In the genomic region with DNA sequence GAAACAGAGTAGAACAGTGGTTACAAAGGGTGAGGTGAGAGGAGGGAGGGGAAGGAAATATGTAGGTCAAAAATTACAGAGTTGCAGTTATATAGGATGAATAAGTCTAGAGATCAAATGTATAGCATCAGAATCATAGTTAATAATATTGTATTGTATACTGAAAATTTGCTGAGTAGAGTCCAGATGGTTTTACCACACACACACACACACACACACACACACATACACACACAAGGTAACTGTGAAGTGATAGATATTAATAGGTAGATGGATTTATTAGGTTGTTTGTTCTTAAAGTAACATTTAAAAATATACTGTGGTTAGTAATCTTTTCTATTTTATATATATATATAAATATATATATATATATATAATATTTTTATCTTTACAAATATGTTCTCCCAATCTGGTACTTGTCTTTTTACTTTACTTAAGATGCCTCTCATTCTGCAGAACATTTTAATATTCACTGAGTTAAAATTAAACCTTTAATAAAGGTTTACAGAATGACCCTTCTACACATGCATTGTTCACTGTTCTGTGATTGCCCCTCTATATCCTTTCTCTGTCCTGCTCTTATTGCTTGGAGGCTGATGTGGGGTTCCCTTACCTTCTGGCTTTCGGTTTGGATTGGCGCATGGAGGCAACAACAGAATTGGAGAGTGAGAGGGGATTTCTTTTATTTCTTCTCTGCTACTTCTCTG, we compare ENCODE assay signal across 1 cellular context.
TF ChIP-seq lines count a peak whose summit lies in the region.

No MANE protein-coding gene starts in this region.

TF ChIP-seq in WTC11, 78 proteins besides CTCF, POLR2A, EP300 and RAD21 (continued from another document):
- TF ChIP-seq, protein P1, sequence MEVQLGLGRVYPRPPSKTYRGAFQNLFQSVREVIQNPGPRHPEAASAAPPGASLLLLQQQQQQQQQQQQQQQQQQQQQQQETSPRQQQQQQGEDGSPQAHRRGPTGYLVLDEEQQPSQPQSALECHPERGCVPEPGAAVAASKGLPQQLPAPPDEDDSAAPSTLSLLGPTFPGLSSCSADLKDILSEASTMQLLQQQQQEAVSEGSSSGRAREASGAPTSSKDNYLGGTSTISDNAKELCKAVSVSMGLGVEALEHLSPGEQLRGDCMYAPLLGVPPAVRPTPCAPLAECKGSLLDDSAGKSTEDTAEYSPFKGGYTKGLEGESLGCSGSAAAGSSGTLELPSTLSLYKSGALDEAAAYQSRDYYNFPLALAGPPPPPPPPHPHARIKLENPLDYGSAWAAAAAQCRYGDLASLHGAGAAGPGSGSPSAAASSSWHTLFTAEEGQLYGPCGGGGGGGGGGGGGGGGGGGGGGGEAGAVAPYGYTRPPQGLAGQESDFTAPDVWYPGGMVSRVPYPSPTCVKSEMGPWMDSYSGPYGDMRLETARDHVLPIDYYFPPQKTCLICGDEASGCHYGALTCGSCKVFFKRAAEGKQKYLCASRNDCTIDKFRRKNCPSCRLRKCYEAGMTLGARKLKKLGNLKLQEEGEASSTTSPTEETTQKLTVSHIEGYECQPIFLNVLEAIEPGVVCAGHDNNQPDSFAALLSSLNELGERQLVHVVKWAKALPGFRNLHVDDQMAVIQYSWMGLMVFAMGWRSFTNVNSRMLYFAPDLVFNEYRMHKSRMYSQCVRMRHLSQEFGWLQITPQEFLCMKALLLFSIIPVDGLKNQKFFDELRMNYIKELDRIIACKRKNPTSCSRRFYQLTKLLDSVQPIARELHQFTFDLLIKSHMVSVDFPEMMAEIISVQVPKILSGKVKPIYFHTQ (CRISPR knock-in tag; IDR thresholded peaks at IDR 0.05): no peak
- no peak for TF ChIP-seq ZNF416 (CRISPR knock-in tag; IDR thresholded peaks at IDR 0.05)
- TF ChIP-seq PRRX2 (CRISPR knock-in tag; IDR thresholded peaks at IDR 0.05): no peak
- no peak for TF ChIP-seq KAT7 (CRISPR knock-in tag; IDR thresholded peaks at IDR 0.05; ENCODE audit: borderline replicate concordance)
- no peak for TF ChIP-seq NFE2L1 (CRISPR knock-in tag; IDR thresholded peaks at IDR 0.05)
- TF ChIP-seq NR2C2 (CRISPR knock-in tag; IDR thresholded peaks at IDR 0.05): no peak
- TF ChIP-seq, protein P2, sequence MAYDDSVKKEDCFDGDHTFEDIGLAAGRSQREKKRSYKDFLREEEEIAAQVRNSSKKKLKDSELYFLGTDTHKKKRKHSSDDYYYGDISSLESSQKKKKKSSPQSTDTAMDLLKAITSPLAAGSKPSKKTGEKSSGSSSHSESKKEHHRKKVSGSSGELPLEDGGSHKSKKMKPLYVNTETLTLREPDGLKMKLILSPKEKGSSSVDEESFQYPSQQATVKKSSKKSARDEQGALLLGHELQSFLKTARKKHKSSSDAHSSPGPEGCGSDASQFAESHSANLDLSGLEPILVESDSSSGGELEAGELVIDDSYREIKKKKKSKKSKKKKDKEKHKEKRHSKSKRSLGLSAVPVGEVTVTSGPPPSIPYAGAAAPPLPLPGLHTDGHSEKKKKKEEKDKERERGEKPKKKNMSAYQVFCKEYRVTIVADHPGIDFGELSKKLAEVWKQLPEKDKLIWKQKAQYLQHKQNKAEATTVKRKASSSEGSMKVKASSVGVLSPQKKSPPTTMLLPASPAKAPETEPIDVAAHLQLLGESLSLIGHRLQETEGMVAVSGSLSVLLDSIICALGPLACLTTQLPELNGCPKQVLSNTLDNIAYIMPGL (CRISPR knock-in tag; IDR thresholded peaks at IDR 0.05): no peak
- TF ChIP-seq, protein P3, sequence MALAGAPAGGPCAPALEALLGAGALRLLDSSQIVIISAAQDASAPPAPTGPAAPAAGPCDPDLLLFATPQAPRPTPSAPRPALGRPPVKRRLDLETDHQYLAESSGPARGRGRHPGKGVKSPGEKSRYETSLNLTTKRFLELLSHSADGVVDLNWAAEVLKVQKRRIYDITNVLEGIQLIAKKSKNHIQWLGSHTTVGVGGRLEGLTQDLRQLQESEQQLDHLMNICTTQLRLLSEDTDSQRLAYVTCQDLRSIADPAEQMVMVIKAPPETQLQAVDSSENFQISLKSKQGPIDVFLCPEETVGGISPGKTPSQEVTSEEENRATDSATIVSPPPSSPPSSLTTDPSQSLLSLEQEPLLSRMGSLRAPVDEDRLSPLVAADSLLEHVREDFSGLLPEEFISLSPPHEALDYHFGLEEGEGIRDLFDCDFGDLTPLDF (CRISPR knock-in tag; IDR thresholded peaks at IDR 0.05): no peak
- no peak for TF ChIP-seq ZNF219 (CRISPR knock-in tag; IDR thresholded peaks at IDR 0.05; ENCODE audit: borderline replicate concordance)
- TF ChIP-seq FOXJ3 (CRISPR knock-in tag; IDR thresholded peaks at IDR 0.05; ENCODE audit: borderline replicate concordance): no peak
TF ChIP-seq in WTC11: peak in this region for 0.
